In genomic region chr7:151687523-151688235, GRCh38 we compare ENCODE assay signal across 9 cellular contexts.
DNase-seq lines count a peak whose midpoint lies in the region; ATAC-seq, FAIRE-seq and TF ChIP-seq lines count a peak whose summit lies in the region.
"Had no signal": no experiment of that assay in that cellular context is flagged by ENCODE, and none has a peak within 500 bp of the region (broad histone marks: within the 10 kb centered on the region; RNA-seq: fewer than 3 reads in every experiment).

No MANE protein-coding gene starts in this region.

- no peaks in the 10 kb centered on the region for H3K9me3 ChIP-seq in BLaER1 treated with 17β-estradiol and CSF1 and Interleukin-3, amounts not matched to agents 10 nM and 100 nM (replicated peaks in 1 of 11)
- H3K9me3 ChIP-seq in osteoblast (ENCODE audit: low read depth, low read length) = no peaks in the 10 kb centered on the region

- H3K27ac Mint-ChIP-seq in activated CD4-positive, alpha-beta memory T cell treated with anti-CD3 and anti-CD28 coated beads for 36 hours = no peak overlapping the region
- H3K27ac Mint-ChIP-seq in activated naive CD8-positive, alpha-beta T cell treated with anti-CD3 and anti-CD28 coated beads, Interleukin-2, amount 50 U/mL, for 24 hours = no peak overlapping the region

- ATAC-seq in activated naive CD8-positive, alpha-beta T cell treated with anti-CD3 and anti-CD28 coated beads, Interleukin-2, amount 50 U/mL, for 24 hours = no peak

- no peaks in the 10 kb centered on the region for H3K79me2 ChIP-seq in osteoblast (ENCODE audit: insufficient read depth, low read length)

- peak; percentile 98 for FAIRE-seq in RCC 7860 (lab: Jason Lieb, UNC)
- FAIRE-seq in GM12891 (lab: Jason Lieb, UNC) = no peak

- POLR2A ChIA-PET in activated CD4-positive, alpha-beta memory T cell treated with anti-CD3 and anti-CD28 coated beads for 36 hours (lab: Charles Lee) = no interaction called here

- DNase-seq in RCC 7860 (ENCODE audit: low spot score) (peak; percentile 100), fibroblast of the aortic adventitia (ENCODE audit: low read depth) (peak; percentile 95), osteoblast (ENCODE audit: insufficient read length, low spot score, missing footprints) (peak; percentile 97), GM12891 (ENCODE audit: insufficient read length, low spot score) (no peak)
- no peak for DNase-seq in activated CD4-positive, alpha-beta memory T cell treated with anti-CD3 and anti-CD28 coated beads for 36 hours
- no peak for DNase-seq in activated naive CD8-positive, alpha-beta T cell treated with anti-CD3 and anti-CD28 coated beads, Interleukin-2, amount 50 U/mL, for 24 hours
- no peak for DNase-seq in central memory CD4-positive, alpha-beta T cell
- DNase-seq: cerebellar nuclear complex had no signal

- H3K4me2 ChIP-seq in BLaER1 treated with 17β-estradiol and CSF1 and Interleukin-3, amounts not matched to agents 10 nM and 100 nM = peak overlapping the region in 8 of 11 experiments; percentile 15 to 69 (median 48); a peak in 15 of 22 replicates
- peak overlapping the region; percentile 71 for H3K4me2 ChIP-seq in osteoblast (ENCODE audit: insufficient read depth, low read length)

- CTCF ChIA-PET in activated CD4-positive, alpha-beta memory T cell treated with anti-CD3 and anti-CD28 coated beads for 36 hours (lab: Charles Lee) = no interaction called here

- no peak overlapping the region for H3K4me3 Mint-ChIP-seq in activated CD4-positive, alpha-beta memory T cell treated with anti-CD3 and anti-CD28 coated beads for 36 hours
- no peak overlapping the region for H3K4me3 Mint-ChIP-seq in activated naive CD8-positive, alpha-beta T cell treated with anti-CD3 and anti-CD28 coated beads, Interleukin-2, amount 50 U/mL, for 24 hours

- no peaks in the 10 kb centered on the region for H3K36me3 ChIP-seq in BLaER1 treated with 17β-estradiol and CSF1 and Interleukin-3, amounts not matched to agents 10 nM and 100 nM
- H3K36me3 ChIP-seq in osteoblast (ENCODE audit: insufficient read depth, low read length) = no peaks in the 10 kb centered on the region

- no peak overlapping the region for H3K4me3 ChIP-seq in BLaER1 treated with 17β-estradiol and CSF1 and Interleukin-3, amounts not matched to agents 10 nM and 100 nM
- no peak overlapping the region for H3K4me3 ChIP-seq in fibroblast of the aortic adventitia (ENCODE audit: low read depth, low read length)
- peak overlapping the region; percentile 51 for H3K4me3 ChIP-seq in osteoblast (ENCODE audit: insufficient read depth, low read length)

- H3K4me1 Mint-ChIP-seq in activated CD4-positive, alpha-beta memory T cell treated with anti-CD3 and anti-CD28 coated beads for 36 hours (ENCODE audit: low read depth) = no peaks in the 10 kb centered on the region
- no peaks in the 10 kb centered on the region for H3K4me1 Mint-ChIP-seq in activated naive CD8-positive, alpha-beta T cell treated with anti-CD3 and anti-CD28 coated beads, Interleukin-2, amount 50 U/mL, for 24 hours

- H3K4me1 ChIP-seq in BLaER1 treated with 17β-estradiol and CSF1 and Interleukin-3, amounts not matched to agents 10 nM and 100 nM = peaks cover 25 to 51% (median 39%) of the 10 kb centered on the region in 10 experiments
- peaks cover 30% of the 10 kb centered on the region for H3K4me1 ChIP-seq in osteoblast (ENCODE audit: insufficient read depth, low read length)

- H3K27me3 Mint-ChIP-seq in activated CD4-positive, alpha-beta memory T cell treated with anti-CD3 and anti-CD28 coated beads for 36 hours = no peaks in the 10 kb centered on the region
- H3K27me3 Mint-ChIP-seq in activated naive CD8-positive, alpha-beta T cell treated with anti-CD3 and anti-CD28 coated beads, Interleukin-2, amount 50 U/mL, for 24 hours = no peaks in the 10 kb centered on the region

- intact Hi-C loops in activated CD4-positive, alpha-beta memory T cell treated with anti-CD3 and anti-CD28 coated beads for 36 hours (cut with micrococcal nuclease) = no loop called here

- no peak overlapping the region for H3K9ac ChIP-seq in BLaER1 treated with 17β-estradiol and CSF1 and Interleukin-3, amounts not matched to agents 10 nM and 100 nM

- TF ChIP-seq CTCF in fibroblast of the aortic adventitia (IDR thresholded peaks at IDR 0.05; ENCODE audit: insufficient read depth, low read length) (no peak), osteoblast (IDR thresholded peaks at IDR 0.05; ENCODE audit: extremely low read depth, low read depth, low read length) (no peak)

- H4K20me1 ChIP-seq in BLaER1 treated with 17β-estradiol and CSF1 and Interleukin-3, amounts not matched to agents 10 nM and 100 nM = peaks cover 0 to 7% (median 0%) of the 10 kb centered on the region in 11 experiments; a peak in 4 of 22 replicates
- H4K20me1 ChIP-seq in osteoblast (ENCODE audit: insufficient read depth, low read length) = no peaks in the 10 kb centered on the region

- peak overlapping the region; percentile 81 for H2AFZ ChIP-seq in osteoblast (ENCODE audit: low read length)

- H3K27ac ChIP-seq in BLaER1 treated with 17β-estradiol and CSF1 and Interleukin-3, amounts not matched to agents 10 nM and 100 nM = peak overlapping the region in 3 of 11 experiments; percentile 14 to 19 (median 14); a peak in 1 of 22 replicates
- H3K27ac ChIP-seq in osteoblast (ENCODE audit: low read depth, low read length) = peak overlapping the region; percentile 82

- no peak for TF ChIP-seq POLR2A in GM12891 (IDR thresholded peaks at IDR 0.05; ENCODE audit: low read depth, low read length)

- H3K9me3 Mint-ChIP-seq in activated CD4-positive, alpha-beta memory T cell treated with anti-CD3 and anti-CD28 coated beads for 36 hours = no peaks in the 10 kb centered on the region
- no peaks in the 10 kb centered on the region for H3K9me3 Mint-ChIP-seq in activated naive CD8-positive, alpha-beta T cell treated with anti-CD3 and anti-CD28 coated beads, Interleukin-2, amount 50 U/mL, for 24 hours

- no peaks in the 10 kb centered on the region for H3K36me3 Mint-ChIP-seq in activated CD4-positive, alpha-beta memory T cell treated with anti-CD3 and anti-CD28 coated beads for 36 hours
- H3K36me3 Mint-ChIP-seq in activated naive CD8-positive, alpha-beta T cell treated with anti-CD3 and anti-CD28 coated beads, Interleukin-2, amount 50 U/mL, for 24 hours (ENCODE audit: low read depth) = no peaks in the 10 kb centered on the region

- H3K27me3 ChIP-seq in BLaER1 treated with 17β-estradiol and CSF1 and Interleukin-3, amounts not matched to agents 10 nM and 100 nM = peaks cover 0 to 10% (median 0%) of the 10 kb centered on the region in 11 experiments; a peak in 5 of 22 replicates
- no peaks in the 10 kb centered on the region for H3K27me3 ChIP-seq in osteoblast (ENCODE audit: insufficient read depth, low read length)

TF ChIP-seq in GM12891, 5 proteins besides CTCF, POLR2A, EP300 and RAD21:
- TF ChIP-seq SPI1 (IDR thresholded peaks at IDR 0.05; ENCODE audit: low read depth, low read length) = no peak
TF ChIP-seq in GM12891: peak in this region for 0.

Comparison
In these comparisons a context has a peak if more than half of its experiments do, and no peak if none do; other contexts are left out.
1. DNase-seq: peak in RCC 7860 (single experiment), fibroblast of the aortic adventitia (single experiment) and osteoblast (single experiment); none in GM12891 (single experiment), activated CD4-positive, alpha-beta memory T cell treated with anti-CD3 and anti-CD28 coated beads for 36 hours (single experiment), activated naive CD8-positive, alpha-beta T cell treated with anti-CD3 and anti-CD28 coated beads, Interleukin-2, amount 50 U/mL, for 24 hours (single experiment) and central memory CD4-positive, alpha-beta T cell (single experiment).